9 cellular contexts compared by ENCODE assay signal in the genomic region with DNA sequence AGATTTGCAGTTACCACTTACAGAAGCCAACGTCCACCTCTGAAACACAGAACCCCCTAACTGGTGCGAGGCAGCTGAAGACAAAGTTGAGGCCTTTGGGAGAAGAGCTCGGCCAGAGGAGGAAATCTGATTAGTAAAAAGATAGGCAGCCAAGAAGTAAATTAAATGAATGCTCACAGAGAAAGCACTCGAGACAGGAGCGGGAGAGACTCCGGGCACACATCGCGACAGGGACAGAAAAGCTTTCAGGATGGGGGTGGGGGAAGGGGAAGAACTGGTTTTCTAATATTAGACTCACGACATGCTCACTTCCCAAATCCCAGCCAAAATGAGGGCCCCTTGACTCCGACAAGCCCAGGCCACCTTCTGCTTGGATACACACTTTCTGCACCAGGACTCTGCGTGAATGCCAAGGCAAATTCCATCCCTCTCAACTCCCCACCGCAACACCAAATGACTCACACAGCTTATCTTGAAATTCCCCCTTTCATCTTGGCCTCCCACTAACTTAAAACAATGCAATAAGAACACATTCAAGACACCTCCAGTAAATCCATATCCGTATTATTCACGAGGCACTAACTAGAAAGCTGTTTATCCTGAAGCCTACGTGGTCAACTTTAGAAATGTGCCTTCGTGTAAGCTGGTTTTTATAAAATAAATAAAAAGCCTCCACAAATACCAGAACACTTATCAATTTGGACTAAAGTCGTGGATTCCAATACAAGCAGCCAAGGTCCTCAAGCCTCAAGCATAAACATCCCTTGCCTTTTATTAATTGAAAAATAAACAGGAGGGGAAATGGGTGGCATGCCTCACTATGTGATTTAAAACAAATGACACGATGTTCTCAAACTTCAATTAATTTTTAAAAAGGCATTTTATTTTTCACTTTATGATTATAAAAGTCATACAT. TPM values are rescaled to one million over a fixed set of nuclear protein-coding genes. Genes with fewer than 3 reads are reported as not detected.
DNase-seq lines count a peak whose midpoint lies in the region; ATAC-seq, FAIRE-seq and TF ChIP-seq lines count a peak whose summit lies in the region.
"Had no signal": no experiment of that assay in that cellular context is flagged by ENCODE, and none has a peak within 500 bp of the region (broad histone marks: within the 10 kb centered on the region; RNA-seq: fewer than 3 reads in every experiment).

No MANE protein-coding gene starts in this region.

- BruUV-seq in HepG2 (replicated peaks; lab: Mats Ljungman, UMichigan): TSS peak; percentile 56

- no peaks in the 10 kb centered on the region for H3K9me3 ChIP-seq in cardiac muscle cell (ENCODE audit: low read depth)
- H3K9me3 ChIP-seq in HepG2 (ENCODE audit: low read length): no peaks in the 10 kb centered on the region
- H3K9me3 ChIP-seq in vagina: no peaks in the 10 kb centered on the region

- TF ChIP-seq EP300 in HepG2 (IDR thresholded peaks at IDR 0.05; ENCODE audit: low read depth in 2 of 2, low read length in 2 of 2) (no peak; a peak in 1 of 4 replicates), HepG2 (CRISPR knock-in tag; IDR thresholded peaks at IDR 0.05; ENCODE audit: borderline replicate concordance) (peak; percentile 61; the same call in 1 of the 2 replicates)

- no peak overlapping the region for H2AFZ ChIP-seq in HepG2 (ENCODE audit: low read length)

- no peak for TF ChIP-seq RAD21 in HepG2 (CRISPR knock-in tag; IDR thresholded peaks at IDR 0.05)

- peak overlapping the region; percentile 96 for H3K27ac ChIP-seq in cardiac muscle cell
- H3K27ac ChIP-seq in HepG2 (ENCODE audit: extremely low read length, insufficient read depth, low read length): no peak overlapping the region
- peak overlapping the region; percentile 43 for H3K27ac ChIP-seq in vagina

- H3K27me3 ChIP-seq in cardiac muscle cell (no peaks in the 10 kb centered on the region), HepG2 (ENCODE audit: control insufficient read depth in 1 of 2, insufficient read depth in 2 of 2, low read length in 2 of 2) (no peaks in the 10 kb centered on the region), vagina (no peaks in the 10 kb centered on the region)

- CTCF ChIA-PET in HepG2 (lab: Yijun Ruan, JAX; ENCODE audit: low intra/inter-chr PET ratio, low total read pairs): no interaction called here

- TF ChIP-seq CTCF in cardiac muscle cell (IDR thresholded peaks at IDR 0.05; ENCODE audit: low read depth, low read length) (no peak), cardiac fibroblast (IDR thresholded peaks at IDR 0.05; ENCODE audit: low read depth, low read length) (no peak), HepG2 (CRISPR knock-in tag; IDR thresholded peaks at IDR 0.05) (no peak), vagina (IDR thresholded peaks at IDR 0.05) (no peak)

- H3K9me3 Mint-ChIP-seq in activated T-helper 2 cell treated with anti-CD3 and anti-CD28 coated beads, Interferon-gamma antibody, Interleukin-2, Interleukin-4, amounts not matched to agents 10 μg/mL and 5 μg/mL and 100 μg/mL, durations not matched to agents 14 hours and 24 hours and 36 hours: no peaks in the 10 kb centered on the region

- H3K4me1 Mint-ChIP-seq in activated T-helper 2 cell treated with anti-CD3 and anti-CD28 coated beads, Interferon-gamma antibody, Interleukin-2, Interleukin-4, amounts not matched to agents 10 μg/mL and 5 μg/mL and 100 μg/mL, durations not matched to agents 14 hours and 24 hours and 36 hours (ENCODE audit: low read depth): no peaks in the 10 kb centered on the region
- H3K4me1 Mint-ChIP-seq: B cell had no signal

- H3K36me3 ChIP-seq in cardiac muscle cell (no peaks in the 10 kb centered on the region), HepG2 (replicated peaks in 1 of 2; ENCODE audit: control insufficient read depth in 1 of 2, insufficient read depth in 2 of 2, low read length in 2 of 2) (no peaks in the 10 kb centered on the region; a peak in 1 of 5 replicates), vagina (no peaks in the 10 kb centered on the region)

- in situ Hi-C loops in HepG2 (cut with HindIII; ENCODE audit: extremely low pct_ligation_motif_present, low pct_unique_long_range_greater_than_20kb): no loop called here

- no peak overlapping the region for H3K9ac ChIP-seq in HepG2 (ENCODE audit: insufficient read depth, low read depth, low read length)

- no peaks in the 10 kb centered on the region for H3K36me3 Mint-ChIP-seq in activated T-helper 2 cell treated with anti-CD3 and anti-CD28 coated beads, Interferon-gamma antibody, Interleukin-2, Interleukin-4, amounts not matched to agents 10 μg/mL and 5 μg/mL and 100 μg/mL, durations not matched to agents 14 hours and 24 hours and 36 hours (ENCODE audit: low read depth)

- no peaks in the 10 kb centered on the region for H4K20me1 ChIP-seq in HepG2 (ENCODE audit: insufficient read depth, low read length)

- intact Hi-C loops in Right ventricle myocardium inferior (cut with DNase I): no loop called here
- intact Hi-C loops in HepG2 (cut with micrococcal nuclease; ENCODE audit: unreplicated experiment): loop anchor here (2.0 kb wide), 1 partner anchor 21 kb away; no protein-coding TSS in a partner anchor
- intact Hi-C loops in vagina (cut with DNase I): no loop called here
- intact Hi-C loops in activated T-helper 2 cell treated with anti-CD3 and anti-CD28 coated beads, Interferon-gamma antibody, Interleukin-2, Interleukin-4, amounts not matched to agents 10 μg/mL and 5 μg/mL and 100 μg/mL, durations not matched to agents 14 hours and 24 hours and 36 hours (cut with micrococcal nuclease): no loop called here

- POLR2A ChIA-PET in HepG2 (lab: Yijun Ruan, JAX): interaction anchor here (1.0 to 2.5 kb wide), 3 partner anchors 18 to 47 kb away, joined by 3 to 10 read pairs (median 5); a partner anchor contains a TSS

- peak; percentile 74 to 95 for DNase-seq in cardiac muscle cell (ENCODE audit: low read depth in 1 of 2, low spot score in 1 of 2)
- DNase-seq in Right ventricle myocardium inferior (ENCODE audit: missing footprints): no peak
- DNase-seq in cardiac fibroblast (ENCODE audit: low read depth in 2 of 2): peak; percentile 84 to 92
- DNase-seq in HepG2 (ENCODE audit: low spot score): peak; percentile 75
- DNase-seq in vagina (ENCODE audit: extremely low spot score in 2 of 2): no peak
- no peak for DNase-seq in activated CD8-positive, alpha-beta memory T cell treated with anti-CD3 and anti-CD28 coated beads, Interleukin-2, amount 50 U/mL, for 48 hours
- DNase-seq in activated T-helper 2 cell treated with anti-CD3 and anti-CD28 coated beads, Interferon-gamma antibody, Interleukin-2, Interleukin-4, amounts not matched to agents 10 μg/mL and 5 μg/mL and 100 μg/mL, durations not matched to agents 14 hours and 24 hours and 36 hours (ENCODE audit: low spot score): no peak

- H3K4me3 Mint-ChIP-seq in activated T-helper 2 cell treated with anti-CD3 and anti-CD28 coated beads, Interferon-gamma antibody, Interleukin-2, Interleukin-4, amounts not matched to agents 10 μg/mL and 5 μg/mL and 100 μg/mL, durations not matched to agents 14 hours and 24 hours and 36 hours (ENCODE audit: low read depth): no peak overlapping the region
- H3K4me3 Mint-ChIP-seq: B cell had no signal

- ATAC-seq in Right ventricle myocardium inferior (no peak), HepG2 (no peak), HG03442 (IDR thresholded peaks at IDR 0.05; ENCODE audit: unreplicated experiment) (no peak)

- H3K27ac Mint-ChIP-seq in activated T-helper 2 cell treated with anti-CD3 and anti-CD28 coated beads, Interferon-gamma antibody, Interleukin-2, Interleukin-4, amounts not matched to agents 10 μg/mL and 5 μg/mL and 100 μg/mL, durations not matched to agents 14 hours and 24 hours and 36 hours: no peak overlapping the region
- H3K27ac Mint-ChIP-seq: B cell had no signal

- H3K4me3 ChIP-seq in cardiac muscle cell (no peak overlapping the region), cardiac fibroblast (replicated peaks in 1 of 2; ENCODE audit: low read depth in 2 of 2, low read length in 2 of 2) (no peak overlapping the region), HepG2 (replicated peaks in 1 of 3; ENCODE audit: insufficient read depth in 1 of 3, low read depth in 2 of 3, low read length in 3 of 3) (no peak overlapping the region; a peak in 1 of 6 replicates), vagina (no peak overlapping the region)

- peak; percentile 70 for FAIRE-seq in HepG2 (lab: Jason Lieb, UNC)

- peaks cover 18% of the 10 kb centered on the region for H3K79me2 ChIP-seq in HepG2 (ENCODE audit: insufficient read depth, low read length)

- WGBS in HepG2 (ENCODE audit: low lambda C conversion rate): 30% methylated on average over 18 of the region's 18 CpGs

- peak overlapping the region; percentile 46 for H3K4me2 ChIP-seq in HepG2 (ENCODE audit: low read depth, low read length)

- TF ChIP-seq POLR2A in HepG2 (IDR thresholded peaks at IDR 0.05; ENCODE audit: insufficient read depth in 1 of 2, low read depth in 2 of 2, low read length in 2 of 2) (no peak), vagina (IDR thresholded peaks at IDR 0.05) (no peak)

- no peaks in the 10 kb centered on the region for H3K27me3 Mint-ChIP-seq in activated T-helper 2 cell treated with anti-CD3 and anti-CD28 coated beads, Interferon-gamma antibody, Interleukin-2, Interleukin-4, amounts not matched to agents 10 μg/mL and 5 μg/mL and 100 μg/mL, durations not matched to agents 14 hours and 24 hours and 36 hours (ENCODE audit: low read depth)

- H3K4me1 ChIP-seq in cardiac muscle cell (ENCODE audit: low read depth) (peaks cover 19% of the 10 kb centered on the region), HepG2 (ENCODE audit: insufficient read depth, low read length) (peaks cover 96% of the 10 kb centered on the region), vagina (peaks cover 65% of the 10 kb centered on the region)

RNA-seq across cellular contexts. Expression of a gene that starts 46.1 kb away (rescaled TPM):
- 107 and 122 TPM in 2 replicates for total RNA-seq in cardiac muscle cell
- polyA plus RNA-seq in cardiac muscle cell: 120 and 128 TPM in 2 replicates
- total RNA-seq in Right ventricle myocardium inferior: 18.5 TPM
- 21.3 and 22.2 TPM in 2 replicates for total RNA-seq in HepG2 (2016; rRNA removed; fragmentation: Illumina TruSeq; extraction: Trizol)
- 13.3 and 13.9 TPM in 2 replicates for total RNA-seq in HepG2 (2016; cell fraction: cytosol; rRNA removed; fragmentation: Illumina TruSeq; extraction: Trizol; ENCODE audit: low read depth)
- total RNA-seq in HepG2 (2016; cell fraction: insoluble cytoplasmic fraction; rRNA removed; fragmentation: Illumina TruSeq; extraction: Trizol): 16.8 and 27.5 TPM in 2 replicates
- total RNA-seq in HepG2 (2016; cell fraction: membrane; rRNA removed; fragmentation: Illumina TruSeq; extraction: Trizol): 21.1 and 21.3 TPM in 2 replicates
- total RNA-seq in HepG2 (2016; cell fraction: nucleus; rRNA removed; fragmentation: Illumina TruSeq; extraction: Trizol): 15.4 and 15.6 TPM in 2 replicates
- 22.3 and 24.3 TPM in 2 replicates for polyA plus RNA-seq in HepG2 (2011; rRNA removed)
- 21.0 and 28.9 TPM in 2 replicates for polyA plus RNA-seq in HepG2 (2011; cell fraction: cytosol; rRNA removed)
- polyA plus RNA-seq in HepG2 (2011; cell fraction: nucleus; rRNA removed): 17.8 and 20.8 TPM in 2 replicates
- 14.8 and 16.8 TPM in 2 replicates for polyA plus RNA-seq in HepG2 (2012)
- 11.0 and 11.8 TPM in 2 replicates for polyA plus RNA-seq in HepG2 (2016; cell fraction: cytosol; fragmentation: Illumina TruSeq; extraction: Trizol; ENCODE audit: low read depth)
- polyA plus RNA-seq in HepG2 (2016; cell fraction: insoluble cytoplasmic fraction; fragmentation: Illumina TruSeq; extraction: Trizol; ENCODE audit: low read depth): 23.0 and 33.6 TPM in 2 replicates
- 21.3 and 21.9 TPM in 2 replicates for polyA plus RNA-seq in HepG2 (2016; cell fraction: membrane; fragmentation: Illumina TruSeq; extraction: Trizol; ENCODE audit: low read depth)
- polyA plus RNA-seq in HepG2 (2016; cell fraction: nucleus; fragmentation: Illumina TruSeq; extraction: Trizol; ENCODE audit: insufficient read depth, low read depth): 24.4 and 29.9 TPM in 2 replicates
- polyA minus RNA-seq in HepG2 (2011; rRNA and poly(A)+ RNA removed; ENCODE audit: low replicate concordance): 9.8 and 67.1 TPM in 2 replicates
- 23.8 and 25.1 TPM in 2 replicates for polyA minus RNA-seq in HepG2 (2011; cell fraction: cytosol; rRNA and poly(A)+ RNA removed)
- 16.8 and 18.4 TPM in 2 replicates for polyA minus RNA-seq in HepG2 (2011; cell fraction: nucleus; rRNA and poly(A)+ RNA removed)
- 51.6 TPM for total RNA-seq in vagina
- 0.43 and 0.48 TPM in 2 replicates for total RNA-seq in activated T-helper 2 cell treated with anti-CD3 and anti-CD28 coated beads, Interferon-gamma antibody, Interleukin-2, Interleukin-4, amounts not matched to agents 10 μg/mL and 5 μg/mL and 100 μg/mL, durations not matched to agents 14 hours and 24 hours and 36 hours

Comparison
In these comparisons a context has a peak if more than half of its experiments do, and no peak if none do; other contexts are left out.
1. DNase-seq: peak in cardiac muscle cell (2 of 2), cardiac fibroblast (2 of 2) and HepG2 (single experiment); none in Right ventricle myocardium inferior (single experiment), vagina (0 of 2), activated CD8-positive, alpha-beta memory T cell treated with anti-CD3 and anti-CD28 coated beads, Interleukin-2, amount 50 U/mL, for 48 hours (single experiment) and activated T-helper 2 cell treated with anti-CD3 and anti-CD28 coated beads, Interferon-gamma antibody, Interleukin-2, Interleukin-4, amounts not matched to agents 10 μg/mL and 5 μg/mL and 100 μg/mL, durations not matched to agents 14 hours and 24 hours and 36 hours (single experiment).